ENCODE assay signal across 8 cellular contexts in genomic region chr18:48896875-48897511, GRCh38. TPM values are rescaled to one million over a fixed set of nuclear protein-coding genes. Genes with fewer than 3 reads are reported as not detected.
A peak's percentile ranks its signal among the peaks of the same experiment; 100 is the strongest.
DNase-seq lines count a peak whose midpoint lies in the region; ATAC-seq and TF ChIP-seq lines count a peak whose summit lies in the region.

No MANE protein-coding gene starts in this region.

- no peaks in the 10 kb centered on the region; the same call in 1 of the 2 replicates for H3K27me3 Mint-ChIP-seq in HFFc6 (ENCODE audit: insufficient read depth)

- H4K20me1 ChIP-seq in osteoblast (ENCODE audit: insufficient read depth, low read length): no peaks in the 10 kb centered on the region

- H3K36me3 Mint-ChIP-seq in HFFc6 (ENCODE audit: low read depth): peaks cover 13% of the 10 kb centered on the region; the same call in 1 of the 2 replicates

- H3K27ac ChIP-seq in RWPE2 (ENCODE audit: poor library complexity, severe bottlenecking): peak overlapping the region; percentile 3
- H3K27ac ChIP-seq in osteoblast (ENCODE audit: low read depth, low read length): peak overlapping the region; percentile 25

- H3K27me3 ChIP-seq in RWPE2 (ENCODE audit: insufficient read depth, poor library complexity, severe bottlenecking): no peaks in the 10 kb centered on the region
- no peaks in the 10 kb centered on the region for H3K27me3 ChIP-seq in osteoblast (ENCODE audit: insufficient read depth, low read length)

- H2AFZ ChIP-seq in osteoblast (ENCODE audit: low read length): peak overlapping the region; percentile 78

- no peaks in the 10 kb centered on the region for H3K79me2 ChIP-seq in osteoblast (ENCODE audit: insufficient read depth, low read length)

- H3K9me3 ChIP-seq in RWPE2 (ENCODE audit: severe bottlenecking) (no peaks in the 10 kb centered on the region), osteoblast (ENCODE audit: low read depth, low read length) (no peaks in the 10 kb centered on the region)

- H3K4me1 ChIP-seq in RWPE2 (ENCODE audit: insufficient read depth, poor library complexity, severe bottlenecking) (peaks cover 10% of the 10 kb centered on the region), osteoblast (ENCODE audit: insufficient read depth, low read length) (peaks cover 6% of the 10 kb centered on the region)

- DNase-seq in HFFc6 (no peak), RWPE2 (ENCODE audit: low spot score) (peak; percentile 69), fibroblast of the aortic adventitia (ENCODE audit: low read depth) (peak; percentile 30), osteoblast (ENCODE audit: insufficient read length, low spot score, missing footprints) (peak; percentile 52), middle frontal gyrus (ENCODE audit: extremely low spot score, low spot score) (no peak), H4 (ENCODE audit: low spot score) (no peak), NCI-H2029 treated with DMSO at 0.1 percent for 48 hours (lab: John Stamatoyannopoulos, UW) (no peak)

- H3K4me2 ChIP-seq in osteoblast (ENCODE audit: insufficient read depth, low read length): no peak overlapping the region

- H3K36me3 ChIP-seq in RWPE2 (ENCODE audit: low read depth): no peaks in the 10 kb centered on the region
- H3K36me3 ChIP-seq in osteoblast (ENCODE audit: insufficient read depth, low read length): no peaks in the 10 kb centered on the region

- peaks cover 6% of the 10 kb centered on the region for H3K9me3 Mint-ChIP-seq in HFFc6

- TF ChIP-seq CTCF in GM12872 (IDR thresholded peaks at IDR 0.05; ENCODE audit: insufficient read depth, low read depth, low read length) (peak; percentile 46), HFFc6 (IDR thresholded peaks at IDR 0.05) (peak; percentile 35), RWPE2 (IDR thresholded peaks at IDR 0.05; ENCODE audit: poor library complexity, severe bottlenecking) (no peak), fibroblast of the aortic adventitia (IDR thresholded peaks at IDR 0.05; ENCODE audit: insufficient read depth, low read length) (no peak), osteoblast (IDR thresholded peaks at IDR 0.05; ENCODE audit: extremely low read depth, low read depth, low read length) (no peak)

- peak; percentile 77 for ATAC-seq in RWPE2 (ENCODE audit: low read depth)

- no peak overlapping the region for H3K4me3 ChIP-seq in RWPE2 (ENCODE audit: severe bottlenecking)
- no peak overlapping the region for H3K4me3 ChIP-seq in fibroblast of the aortic adventitia (ENCODE audit: low read depth, low read length)
- H3K4me3 ChIP-seq in osteoblast (ENCODE audit: insufficient read depth, low read length): no peak overlapping the region

- no peak overlapping the region for H3K4me3 Mint-ChIP-seq in HFFc6

- H3K27ac Mint-ChIP-seq in HFFc6: peak overlapping the region; percentile 18

- peaks cover 41% of the 10 kb centered on the region for H3K4me1 Mint-ChIP-seq in HFFc6 (ENCODE audit: low read depth)

RNA-seq across cellular contexts. Expression of gene SMAD7, which starts 53.8 kb away (rescaled TPM):
- 10 to 100 TPM; 29.6 to 35.8 (median 30.7) TPM for total RNA-seq in HFFc6 (2021; fragmentation: NEBNext Ultra II Directional; extraction: Animal tissue kit (Norgen Biotek cat#: 25700))
- total RNA-seq in fibroblast of the aortic adventitia (ENCODE audit: low replicate concordance): 10.5 and 27.2 TPM in 2 replicates
- 76.0 and 81.6 TPM in 2 replicates for total RNA-seq in osteoblast
- 6.9 and 10.1 TPM in 2 replicates for total RNA-seq in H4 (2014; rRNA removed; shearing (Covaris generic))

Comparison
In these comparisons a context has a peak if more than half of its experiments do, and no peak if none do; other contexts are left out.
1. CTCF ChIP-seq: peak in GM12872 (single experiment) and HFFc6 (single experiment); none in RWPE2 (single experiment), fibroblast of the aortic adventitia (single experiment) and osteoblast (single experiment).
2. DNase-seq: peak in RWPE2 (single experiment), fibroblast of the aortic adventitia (single experiment) and osteoblast (single experiment); none in HFFc6 (single experiment), middle frontal gyrus (single experiment), H4 (single experiment) and NCI-H2029 treated with DMSO at 0.1 percent for 48 hours (single experiment).